ENCODE assay signal across 1 cellular context in the genomic region with DNA sequence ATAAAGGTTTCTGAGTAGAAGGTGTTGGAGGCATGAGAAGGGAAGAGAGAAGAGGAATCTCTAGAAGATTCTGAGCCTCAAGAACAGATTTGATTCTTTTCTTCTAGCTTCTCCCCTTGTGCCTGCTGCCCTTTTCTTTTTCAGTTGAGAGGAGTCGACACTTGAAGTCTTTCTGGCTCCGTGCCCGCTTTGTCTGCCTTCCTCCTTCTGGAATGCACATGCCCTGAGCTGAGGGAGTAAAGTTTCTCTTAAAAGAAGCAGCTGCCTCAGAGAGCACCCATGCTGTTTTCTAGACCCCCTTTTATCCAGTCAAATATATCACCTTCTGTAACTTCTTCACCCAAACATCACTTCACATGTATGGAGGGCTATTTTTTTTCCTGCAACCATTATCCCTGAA.
TF ChIP-seq lines count a peak whose summit lies in the region.

No MANE protein-coding gene starts in this region.

TF ChIP-seq in K562, 482 proteins besides CTCF, POLR2A, EP300 and RAD21:
- TF ChIP-seq, protein P1, sequence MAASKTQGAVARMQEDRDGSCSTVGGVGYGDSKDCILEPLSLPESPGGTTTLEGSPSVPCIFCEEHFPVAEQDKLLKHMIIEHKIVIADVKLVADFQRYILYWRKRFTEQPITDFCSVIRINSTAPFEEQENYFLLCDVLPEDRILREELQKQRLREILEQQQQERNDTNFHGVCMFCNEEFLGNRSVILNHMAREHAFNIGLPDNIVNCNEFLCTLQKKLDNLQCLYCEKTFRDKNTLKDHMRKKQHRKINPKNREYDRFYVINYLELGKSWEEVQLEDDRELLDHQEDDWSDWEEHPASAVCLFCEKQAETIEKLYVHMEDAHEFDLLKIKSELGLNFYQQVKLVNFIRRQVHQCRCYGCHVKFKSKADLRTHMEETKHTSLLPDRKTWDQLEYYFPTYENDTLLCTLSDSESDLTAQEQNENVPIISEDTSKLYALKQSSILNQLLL (CRISPR knock-in tag; IDR thresholded peaks at IDR 0.05; ENCODE audit: borderline replicate concordance) = no peak
- TF ChIP-seq ZSCAN32 (CRISPR knock-in tag; IDR thresholded peaks at IDR 0.05) (no peak), HMGN3 (IDR thresholded peaks at IDR 0.05; ENCODE audit: borderline replicate concordance, extremely low read depth, insufficient read length, low read depth, low read length) (no peak), NFIC (IDR thresholded peaks at IDR 0.05) (peak; percentile 64), DDX20 (tag; IDR thresholded peaks at IDR 0.05; ENCODE audit: low read depth) (no peak), ZFX (CRISPR knock-in tag; IDR thresholded peaks at IDR 0.05) (no peak)
